16 cellular contexts compared by ENCODE assay signal in genomic region chr5:76388791-76389512, GRCh38.
"Had no signal": no experiment of that assay in that cellular context is flagged by ENCODE, and none has a peak within 500 bp of the region (broad histone marks: within the 10 kb centered on the region; RNA-seq: fewer than 3 reads in every experiment).

No MANE protein-coding gene starts in this region.

- H3K4me1 Mint-ChIP-seq: stimulated activated memory B cell treated with anti-CD40 and anti-IgM and Interleukin-4, amounts not matched to agents 10 μg/mL and 1 μg/mL and 100 μg/mL, for 72 hours had no signal

- H3K9me3 Mint-ChIP-seq: activated naive CD8-positive, alpha-beta T cell treated with anti-CD3 and anti-CD28 coated beads, Interleukin-2, amount 50 U/mL, for 24 hours; activated T-helper 1 cell treated with anti-CD3 and anti-CD28 coated beads, Interleukin-12 subunit alpha, Interleukin-12 subunit beta, Interleukin-2, Interleukin-4 antibody, amounts not matched to agents 30 ng/mL and 10 ng/mL and 1 ng/mL, durations not matched to agents 14 hours and 24 hours and 36 hours; effector memory CD8-positive, alpha-beta T cell; stimulated activated memory B cell treated with anti-CD40 and anti-IgM and Interleukin-4, amounts not matched to agents 10 μg/mL and 1 μg/mL and 100 μg/mL, for 72 hours; T-cell had no signal

- H3K27me3 ChIP-seq: ascending aorta, cardiac muscle cell, gastrocnemius medialis had no signal

- H3K27ac ChIP-seq: ascending aorta, cardiac muscle cell, coronary artery, epithelial cell of prostate, gastrocnemius medialis had no signal

- H3K27ac Mint-ChIP-seq: activated CD8-positive, alpha-beta T cell treated with anti-CD3 and anti-CD28 coated beads, Interleukin-2, amount 10 ng/mL, durations not matched to agents 7 days and 5 days; activated naive CD8-positive, alpha-beta T cell treated with anti-CD3 and anti-CD28 coated beads, Interleukin-2, amount 50 U/mL, for 24 hours; activated T-helper 1 cell treated with anti-CD3 and anti-CD28 coated beads, Interleukin-12 subunit alpha, Interleukin-12 subunit beta, Interleukin-2, Interleukin-4 antibody, amounts not matched to agents 30 ng/mL and 10 ng/mL and 1 ng/mL, durations not matched to agents 14 hours and 24 hours and 36 hours; effector memory CD8-positive, alpha-beta T cell; stimulated activated memory B cell treated with anti-CD40 and anti-IgM and Interleukin-4, amounts not matched to agents 10 μg/mL and 1 μg/mL and 100 μg/mL, for 72 hours had no signal

- H3K4me3 ChIP-seq: ascending aorta, cardiac muscle cell, coronary artery, gastrocnemius medialis had no signal

- H3K36me3 ChIP-seq: ascending aorta, cardiac muscle cell, gastrocnemius medialis had no signal

- H3K4me3 Mint-ChIP-seq: activated CD8-positive, alpha-beta T cell treated with anti-CD3 and anti-CD28 coated beads, Interleukin-2, amount 10 ng/mL, durations not matched to agents 7 days and 5 days; activated naive CD8-positive, alpha-beta T cell treated with anti-CD3 and anti-CD28 coated beads, Interleukin-2, amount 50 U/mL, for 24 hours; activated T-helper 1 cell treated with anti-CD3 and anti-CD28 coated beads, Interleukin-12 subunit alpha, Interleukin-12 subunit beta, Interleukin-2, Interleukin-4 antibody, amounts not matched to agents 30 ng/mL and 10 ng/mL and 1 ng/mL, durations not matched to agents 14 hours and 24 hours and 36 hours; effector memory CD8-positive, alpha-beta T cell; stimulated activated memory B cell treated with anti-CD40 and anti-IgM and Interleukin-4, amounts not matched to agents 10 μg/mL and 1 μg/mL and 100 μg/mL, for 72 hours had no signal

- H3K9me3 ChIP-seq: ascending aorta, gastrocnemius medialis had no signal

- ATAC-seq: activated CD8-positive, alpha-beta T cell treated with anti-CD3 and anti-CD28 coated beads, Interleukin-2, amount 10 ng/mL, durations not matched to agents 7 days and 5 days; activated naive CD8-positive, alpha-beta T cell treated with anti-CD3 and anti-CD28 coated beads, Interleukin-2, amount 50 U/mL, for 24 hours; effector memory CD8-positive, alpha-beta T cell; gastrocnemius medialis; right cardiac atrium; stimulated activated memory B cell treated with anti-CD40 and anti-IgM and Interleukin-4, amounts not matched to agents 10 μg/mL and 1 μg/mL and 100 μg/mL, for 72 hours; T-cell had no signal

- H3K27me3 Mint-ChIP-seq: activated naive CD8-positive, alpha-beta T cell treated with anti-CD3 and anti-CD28 coated beads, Interleukin-2, amount 50 U/mL, for 24 hours; effector memory CD8-positive, alpha-beta T cell; T-cell had no signal

- DNase-seq: activated CD4-positive, alpha-beta T cell treated with anti-CD3 and anti-CD28 coated beads for 4 hours; activated CD8-positive, alpha-beta T cell treated with anti-CD3 and anti-CD28 coated beads, Interleukin-2, amount 10 ng/mL, durations not matched to agents 7 days and 5 days; activated naive CD4-positive, alpha-beta T cell; activated naive CD8-positive, alpha-beta T cell treated with anti-CD3 and anti-CD28 coated beads, Interleukin-2, amount 50 U/mL, for 24 hours; effector memory CD8-positive, alpha-beta T cell; gastrocnemius medialis; right cardiac atrium; stimulated activated CD4-positive, alpha-beta T cell treated with anti-CD3 and anti-CD28 coated beads, Interleukin-1b, Interleukin-23, amount 100 ng/mL, for 48 hours; T-cell; T1000 had no signal

- H3K4me1 ChIP-seq: ascending aorta, gastrocnemius medialis had no signal

- H3K36me3 Mint-ChIP-seq: stimulated activated memory B cell treated with anti-CD40 and anti-IgM and Interleukin-4, amounts not matched to agents 10 μg/mL and 1 μg/mL and 100 μg/mL, for 72 hours; T-cell had no signal
